Comparison of ENCODE assay signal across 12 cellular contexts in genomic region chr2:207256476-207257207, GRCh38.
A peak's percentile ranks its signal among the peaks of the same experiment; 100 is the strongest.
DNase-seq lines count a peak whose midpoint lies in the region; ATAC-seq and TF ChIP-seq lines count a peak whose summit lies in the region.
"Had no signal": no experiment of that assay in that cellular context is flagged by ENCODE, and none has a peak within 500 bp of the region (broad histone marks: within the 10 kb centered on the region; RNA-seq: fewer than 3 reads in every experiment).

No MANE protein-coding gene starts in this region.

- H3K27me3 ChIP-seq in BLaER1 treated with 17β-estradiol and CSF1 and Interleukin-3, amounts not matched to agents 10 nM and 100 nM, result peaks cover 0 to 3% (median 0%) of the 10 kb centered on the region in 11 experiments; a peak in 2 of 22 replicates
- H3K27me3 ChIP-seq in neural cell (ENCODE audit: insufficient read depth, low read depth, low read length), result no peaks in the 10 kb centered on the region

- H3K4me1 Mint-ChIP-seq in stimulated activated naive B cell treated with anti-CD40 and anti-IgM and Interleukin-4, amounts not matched to agents 10 μg/mL and 1 μg/mL and 100 μg/mL, for 72 hours, result peaks cover 23 to 46% of the 10 kb centered on the region in 2 donors
- peaks cover 11% of the 10 kb centered on the region for H3K4me1 Mint-ChIP-seq in activated CD8-positive, alpha-beta memory T cell treated with anti-CD3 and anti-CD28 coated beads, Interleukin-2, amount 10 ng/mL, durations not matched to agents 7 days and 5 days

- DNase-seq in NCI-H526 (lab: John Stamatoyannopoulos, UW) (peak; percentile 32 to 39), dermis blood vessel endothelial cell (peak; percentile 28), NCI-H2196 treated with DMSO at 0.1 percent for 48 hours (lab: John Stamatoyannopoulos, UW; ENCODE audit: unreplicated experiment) (no peak)
- no peak for DNase-seq in stimulated activated naive B cell treated with anti-CD40 and anti-IgM and Interleukin-4, amounts not matched to agents 10 μg/mL and 1 μg/mL and 100 μg/mL, for 72 hours
- no peak for DNase-seq in activated CD8-positive, alpha-beta memory T cell treated with anti-CD3 and anti-CD28 coated beads, Interleukin-2, amount 10 ng/mL, durations not matched to agents 7 days and 5 days
- DNase-seq: activated effector memory CD4-positive, alpha-beta T cell treated with Interleukin-2 at 50 U/mL for 16 hours; CD4-positive, alpha-beta T cell had no signal

- H3K4me1 ChIP-seq in BLaER1 treated with 17β-estradiol and CSF1 and Interleukin-3, amounts not matched to agents 10 nM and 100 nM, result peaks cover 8 to 84% (median 44%) of the 10 kb centered on the region in 10 experiments; a peak in 18 of 20 replicates

- H3K4me3 ChIP-seq in BLaER1 treated with 17β-estradiol and CSF1 and Interleukin-3, amounts not matched to agents 10 nM and 100 nM, result no peak overlapping the region
- no peak overlapping the region for H3K4me3 ChIP-seq in neural cell (ENCODE audit: low read length)
- H3K4me3 ChIP-seq: GM12878, skin epidermis had no signal

- H3K4me3 Mint-ChIP-seq in stimulated activated naive B cell treated with anti-CD40 and anti-IgM and Interleukin-4, amounts not matched to agents 10 μg/mL and 1 μg/mL and 100 μg/mL, for 72 hours, result no peak overlapping the region
- no peak overlapping the region for H3K4me3 Mint-ChIP-seq in activated CD8-positive, alpha-beta memory T cell treated with anti-CD3 and anti-CD28 coated beads, Interleukin-2, amount 10 ng/mL, durations not matched to agents 7 days and 5 days
- H3K4me3 Mint-ChIP-seq: CD4-positive, alpha-beta T cell had no signal

- TF ChIP-seq RAD21 in neural cell (conservative IDR thresholded peaks at IDR 0.05), result no peak

- H3F3A ChIP-seq in neural cell (ENCODE audit: insufficient read depth, low read length, poor library complexity, severe bottlenecking), result no peaks in the 10 kb centered on the region

- H3K9me3 ChIP-seq in BLaER1 treated with 17β-estradiol and CSF1 and Interleukin-3, amounts not matched to agents 10 nM and 100 nM (replicated peaks in 1 of 11), result no peaks in the 10 kb centered on the region
- no peaks in the 10 kb centered on the region for H3K9me3 ChIP-seq in neural cell (ENCODE audit: low read length)

- H3K79me2 ChIP-seq in neural cell (replicated peaks; ENCODE audit: insufficient read depth, low read length), result no peaks in the 10 kb centered on the region

- H3K36me3 ChIP-seq in BLaER1 treated with 17β-estradiol and CSF1 and Interleukin-3, amounts not matched to agents 10 nM and 100 nM, result no peaks in the 10 kb centered on the region
- no peaks in the 10 kb centered on the region for H3K36me3 ChIP-seq in neural cell (ENCODE audit: insufficient read depth, low read length)

- ATAC-seq in stimulated activated naive B cell treated with anti-CD40 and anti-IgM and Interleukin-4, amounts not matched to agents 10 μg/mL and 1 μg/mL and 100 μg/mL, for 72 hours (replicated peaks), result no peak
- ATAC-seq in activated CD8-positive, alpha-beta memory T cell treated with anti-CD3 and anti-CD28 coated beads, Interleukin-2, amount 10 ng/mL, durations not matched to agents 7 days and 5 days, result no peak
- no peak for ATAC-seq in HG02763 (IDR thresholded peaks at IDR 0.05; ENCODE audit: unreplicated experiment)
- ATAC-seq: GM12878 had no signal

- peak overlapping the region in 10 of 11 experiments; percentile 25 to 92 (median 48); a peak in 16 of 22 replicates for H3K4me2 ChIP-seq in BLaER1 treated with 17β-estradiol and CSF1 and Interleukin-3, amounts not matched to agents 10 nM and 100 nM
- H3K4me2 ChIP-seq in neural cell (ENCODE audit: low read length), result no peak overlapping the region

- H3K27ac Mint-ChIP-seq in stimulated activated naive B cell treated with anti-CD40 and anti-IgM and Interleukin-4, amounts not matched to agents 10 μg/mL and 1 μg/mL and 100 μg/mL, for 72 hours, result no peak overlapping the region
- no peak overlapping the region for H3K27ac Mint-ChIP-seq in activated CD8-positive, alpha-beta memory T cell treated with anti-CD3 and anti-CD28 coated beads, Interleukin-2, amount 10 ng/mL, durations not matched to agents 7 days and 5 days
- H3K27ac Mint-ChIP-seq: CD4-positive, alpha-beta T cell had no signal

- TF ChIP-seq CTCF in neural cell (IDR thresholded peaks at IDR 0.05; ENCODE audit: poor library complexity, severe bottlenecking), result no peak

- H3K9me3 Mint-ChIP-seq in stimulated activated naive B cell treated with anti-CD40 and anti-IgM and Interleukin-4, amounts not matched to agents 10 μg/mL and 1 μg/mL and 100 μg/mL, for 72 hours, result no peaks in the 10 kb centered on the region
- H3K9me3 Mint-ChIP-seq in activated CD8-positive, alpha-beta memory T cell treated with anti-CD3 and anti-CD28 coated beads, Interleukin-2, amount 10 ng/mL, durations not matched to agents 7 days and 5 days (ENCODE audit: low read depth), result no peaks in the 10 kb centered on the region
- H3K9me3 Mint-ChIP-seq: CD4-positive, alpha-beta T cell had no signal

- no peak overlapping the region for H3K9ac ChIP-seq in BLaER1 treated with 17β-estradiol and CSF1 and Interleukin-3, amounts not matched to agents 10 nM and 100 nM
- peak overlapping the region; percentile 7 for H3K9ac ChIP-seq in neural cell (ENCODE audit: low read length)

- CTCF ChIA-PET in activated CD8-positive, alpha-beta memory T cell treated with anti-CD3 and anti-CD28 coated beads, Interleukin-2, amount 10 ng/mL, durations not matched to agents 7 days and 5 days (lab: Charles Lee), result no interaction called here

- no peak for TF ChIP-seq EP300 in neural cell (conservative IDR thresholded peaks at IDR 0.05; ENCODE audit: poor library complexity, severe bottlenecking)

- H4K20me1 ChIP-seq in BLaER1 treated with 17β-estradiol and CSF1 and Interleukin-3, amounts not matched to agents 10 nM and 100 nM, result no peaks in the 10 kb centered on the region
- no peaks in the 10 kb centered on the region for H4K20me1 ChIP-seq in neural cell (ENCODE audit: insufficient read depth)

- no peaks in the 10 kb centered on the region for H3K27me3 Mint-ChIP-seq in stimulated activated naive B cell treated with anti-CD40 and anti-IgM and Interleukin-4, amounts not matched to agents 10 μg/mL and 1 μg/mL and 100 μg/mL, for 72 hours
- peaks cover 15% of the 10 kb centered on the region for H3K27me3 Mint-ChIP-seq in activated CD8-positive, alpha-beta memory T cell treated with anti-CD3 and anti-CD28 coated beads, Interleukin-2, amount 10 ng/mL, durations not matched to agents 7 days and 5 days
- H3K27me3 Mint-ChIP-seq: CD4-positive, alpha-beta T cell had no signal

- no peak overlapping the region for H2AFZ ChIP-seq in neural cell (ENCODE audit: low read depth, low read length)

- no peaks in the 10 kb centered on the region for H3K36me3 Mint-ChIP-seq in stimulated activated naive B cell treated with anti-CD40 and anti-IgM and Interleukin-4, amounts not matched to agents 10 μg/mL and 1 μg/mL and 100 μg/mL, for 72 hours
- no peaks in the 10 kb centered on the region for H3K36me3 Mint-ChIP-seq in activated CD8-positive, alpha-beta memory T cell treated with anti-CD3 and anti-CD28 coated beads, Interleukin-2, amount 10 ng/mL, durations not matched to agents 7 days and 5 days

- H3K9me2 ChIP-seq in neural cell (ENCODE audit: insufficient read depth, low read length), result no peaks in the 10 kb centered on the region

- peak overlapping the region in 1 of 11 experiments; percentile 84; a peak in 3 of 22 replicates for H3K27ac ChIP-seq in BLaER1 treated with 17β-estradiol and CSF1 and Interleukin-3, amounts not matched to agents 10 nM and 100 nM
- peak overlapping the region; percentile 44 for H3K27ac ChIP-seq in neural cell (ENCODE audit: low read length)

TF ChIP-seq in neural cell, 6 proteins besides CTCF, POLR2A, EP300 and RAD21:
- peak; percentile 11 for TF ChIP-seq POLR2AphosphoS5 (IDR thresholded peaks at IDR 0.05)
- no peak for TF ChIP-seq REST (IDR thresholded peaks at IDR 0.05; ENCODE audit: borderline replicate concordance)
- peak; percentile 12 for TF ChIP-seq SMC3 (conservative IDR thresholded peaks at IDR 0.05; ENCODE audit: poor library complexity)
- no peak for TF ChIP-seq MXI1 (conservative IDR thresholded peaks at IDR 0.05; ENCODE audit: poor library complexity, severe bottlenecking)

Comparison
In these comparisons a context has a peak if more than half of its experiments do, and no peak if none do; other contexts are left out.
1. DNase-seq: peak in NCI-H526 (2 of 2) and dermis blood vessel endothelial cell (single experiment); none in stimulated activated naive B cell treated with anti-CD40 and anti-IgM and Interleukin-4, amounts not matched to agents 10 μg/mL and 1 μg/mL and 100 μg/mL, for 72 hours (single experiment), NCI-H2196 treated with DMSO at 0.1 percent for 48 hours (single experiment) and activated CD8-positive, alpha-beta memory T cell treated with anti-CD3 and anti-CD28 coated beads, Interleukin-2, amount 10 ng/mL, durations not matched to agents 7 days and 5 days (single experiment).